ENCODE assay signal across 1 cellular context in the genomic region with DNA sequence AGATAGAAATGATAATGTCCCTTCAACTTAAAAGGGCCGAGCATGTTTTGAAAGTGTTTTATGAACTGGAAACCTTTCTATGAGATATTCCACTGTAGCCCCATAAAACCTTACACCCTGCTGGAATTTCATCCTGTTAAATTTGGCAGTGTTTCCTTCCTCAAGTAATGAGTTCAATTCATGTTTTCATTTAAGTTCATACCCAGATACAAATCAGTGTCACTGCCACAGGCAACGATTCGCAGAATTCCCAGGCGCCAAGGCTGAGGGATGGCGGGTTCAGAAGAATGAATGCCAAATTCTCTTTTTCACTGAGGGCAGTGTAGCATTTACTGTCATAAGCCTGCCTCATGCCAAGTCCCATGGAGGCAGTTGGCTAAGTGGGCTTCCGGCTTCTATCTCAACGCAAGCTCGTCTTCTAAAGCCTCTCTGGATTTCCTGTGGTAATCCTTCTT.
TF ChIP-seq lines count a peak whose summit lies in the region.

No MANE protein-coding gene starts in this region.

TF ChIP-seq in HEK293, 187 proteins besides CTCF, POLR2A, EP300 and RAD21 (continued from another document):
- TF ChIP-seq, protein P1, sequence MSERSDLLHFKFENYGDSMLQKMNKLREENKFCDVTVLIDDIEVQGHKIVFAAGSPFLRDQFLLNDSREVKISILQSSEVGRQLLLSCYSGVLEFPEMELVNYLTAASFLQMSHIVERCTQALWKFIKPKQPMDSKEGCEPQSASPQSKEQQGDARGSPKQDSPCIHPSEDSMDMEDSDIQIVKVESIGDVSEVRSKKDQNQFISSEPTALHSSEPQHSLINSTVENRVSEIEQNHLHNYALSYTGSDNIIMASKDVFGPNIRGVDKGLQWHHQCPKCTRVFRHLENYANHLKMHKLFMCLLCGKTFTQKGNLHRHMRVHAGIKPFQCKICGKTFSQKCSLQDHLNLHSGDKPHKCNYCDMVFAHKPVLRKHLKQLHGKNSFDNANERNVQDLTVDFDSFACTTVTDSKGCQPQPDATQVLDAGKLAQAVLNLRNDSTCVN (tag by site-specific recombination; optimal IDR thresholded peaks at IDR 0.05), result no peak
- TF ChIP-seq SP3 (tag by site-specific recombination; IDR thresholded peaks at IDR 0.05) (no peak), FEZF1 (tag by site-specific recombination; IDR thresholded peaks at IDR 0.05) (peak; percentile 60), BCL11A (tag by site-specific recombination; IDR thresholded peaks at IDR 0.05; ENCODE audit: low read depth) (no peak), SP7 (tag by site-specific recombination; IDR thresholded peaks at IDR 0.05) (no peak), ZNF747 (tag by site-specific recombination; IDR thresholded peaks at IDR 0.05) (no peak), ZNF391 (tag by site-specific recombination; IDR thresholded peaks at IDR 0.05; ENCODE audit: borderline replicate concordance, low read depth) (no peak), ZNF654 (tag by site-specific recombination; IDR thresholded peaks at IDR 0.05; ENCODE audit: low read depth) (no peak), ZNF404 (tag by site-specific recombination; IDR thresholded peaks at IDR 0.05) (no peak), ZNF610 (tag by site-specific recombination; IDR thresholded peaks at IDR 0.05; ENCODE audit: borderline replicate concordance) (no peak), ZNF571 (tag by site-specific recombination; IDR thresholded peaks at IDR 0.05) (no peak), ZBTB21 (tag by site-specific recombination; IDR thresholded peaks at IDR 0.05) (no peak), ZNF501 (tag by site-specific recombination; IDR thresholded peaks at IDR 0.05) (no peak), ZNF48 (tag by site-specific recombination; IDR thresholded peaks at IDR 0.05) (no peak), SCRT2 (tag by site-specific recombination; IDR thresholded peaks at IDR 0.05) (no peak), KLF9 (tag by site-specific recombination; IDR thresholded peaks at IDR 0.05; ENCODE audit: low read depth) (no peak), KLF1 (tag by site-specific recombination; IDR thresholded peaks at IDR 0.05) (no peak), ZFP37 (tag by site-specific recombination; IDR thresholded peaks at IDR 0.05) (no peak), GLI2 (tag by site-specific recombination; IDR thresholded peaks at IDR 0.05; ENCODE audit: borderline replicate concordance, low read depth) (peak; percentile 71; the same call in 1 of the 2 replicates), ZBTB8A (tag by site-specific recombination; IDR thresholded peaks at IDR 0.05) (peak; percentile 52), YY1 (tag by site-specific recombination; IDR thresholded peaks at IDR 0.05) (0 out of 2 replicates have a peak, but pooled peaks have one; percentile 23), MZF1 (tag by site-specific recombination; IDR thresholded peaks at IDR 0.05; ENCODE audit: borderline replicate concordance) (no peak), ZNF221 (tag by site-specific recombination; IDR thresholded peaks at IDR 0.05; ENCODE audit: borderline replicate concordance) (no peak), HOXD13 (CRISPR knock-in tag; IDR thresholded peaks at IDR 0.05; ENCODE audit: borderline replicate concordance) (peak; percentile 88), TCF7L2 (IDR thresholded peaks at IDR 0.05; ENCODE audit: borderline replicate concordance, low read depth, low read length) (peak; percentile 99), ZNF776 (tag by site-specific recombination; IDR thresholded peaks at IDR 0.05; ENCODE audit: borderline replicate concordance) (no peak), ZSCAN16 (tag by site-specific recombination; IDR thresholded peaks at IDR 0.05) (0 out of 2 replicates have a peak, but pooled peaks have one; percentile 14), ZNF629 (tag by site-specific recombination; IDR thresholded peaks at IDR 0.05) (no peak), ZNF521 (tag by site-specific recombination; IDR thresholded peaks at IDR 0.05) (no peak), ZNF157 (tag by site-specific recombination; IDR thresholded peaks at IDR 0.05) (no peak), ZNF324 (tag by site-specific recombination; IDR thresholded peaks at IDR 0.05) (no peak), MEIS1 (CRISPR knock-in tag; IDR thresholded peaks at IDR 0.05; ENCODE audit: borderline replicate concordance) (no peak), OSR2 (tag by site-specific recombination; IDR thresholded peaks at IDR 0.05) (peak; percentile 69), ZNF555 (tag by site-specific recombination; conservative IDR thresholded peaks at IDR 0.05) (no peak), ZNF311 (tag by site-specific recombination; IDR thresholded peaks at IDR 0.05; ENCODE audit: borderline replicate concordance) (no peak), ZBTB7A (tag by site-specific recombination; IDR thresholded peaks at IDR 0.05; ENCODE audit: low read depth) (no peak)
- TF ChIP-seq, protein P2, sequence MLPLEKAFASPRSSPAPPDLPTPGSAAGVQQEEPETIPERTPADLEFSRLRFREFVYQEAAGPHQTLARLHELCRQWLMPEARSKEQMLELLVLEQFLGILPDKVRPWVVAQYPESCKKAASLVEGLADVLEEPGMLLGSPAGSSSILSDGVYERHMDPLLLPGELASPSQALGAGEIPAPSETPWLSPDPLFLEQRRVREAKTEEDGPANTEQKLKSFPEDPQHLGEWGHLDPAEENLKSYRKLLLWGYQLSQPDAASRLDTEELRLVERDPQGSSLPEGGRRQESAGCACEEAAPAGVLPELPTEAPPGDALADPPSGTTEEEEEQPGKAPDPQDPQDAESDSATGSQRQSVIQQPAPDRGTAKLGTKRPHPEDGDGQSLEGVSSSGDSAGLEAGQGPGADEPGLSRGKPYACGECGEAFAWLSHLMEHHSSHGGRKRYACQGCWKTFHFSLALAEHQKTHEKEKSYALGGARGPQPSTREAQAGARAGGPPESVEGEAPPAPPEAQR (tag by site-specific recombination; IDR thresholded peaks at IDR 0.05), result no peak
- TF ChIP-seq, protein P3, sequence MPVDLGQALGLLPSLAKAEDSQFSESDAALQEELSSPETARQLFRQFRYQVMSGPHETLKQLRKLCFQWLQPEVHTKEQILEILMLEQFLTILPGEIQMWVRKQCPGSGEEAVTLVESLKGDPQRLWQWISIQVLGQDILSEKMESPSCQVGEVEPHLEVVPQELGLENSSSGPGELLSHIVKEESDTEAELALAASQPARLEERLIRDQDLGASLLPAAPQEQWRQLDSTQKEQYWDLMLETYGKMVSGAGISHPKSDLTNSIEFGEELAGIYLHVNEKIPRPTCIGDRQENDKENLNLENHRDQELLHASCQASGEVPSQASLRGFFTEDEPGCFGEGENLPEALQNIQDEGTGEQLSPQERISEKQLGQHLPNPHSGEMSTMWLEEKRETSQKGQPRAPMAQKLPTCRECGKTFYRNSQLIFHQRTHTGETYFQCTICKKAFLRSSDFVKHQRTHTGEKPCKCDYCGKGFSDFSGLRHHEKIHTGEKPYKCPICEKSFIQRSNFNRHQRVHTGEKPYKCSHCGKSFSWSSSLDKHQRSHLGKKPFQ (tag by site-specific recombination; IDR thresholded peaks at IDR 0.05), result peak; percentile 83
- TF ChIP-seq, protein P4, sequence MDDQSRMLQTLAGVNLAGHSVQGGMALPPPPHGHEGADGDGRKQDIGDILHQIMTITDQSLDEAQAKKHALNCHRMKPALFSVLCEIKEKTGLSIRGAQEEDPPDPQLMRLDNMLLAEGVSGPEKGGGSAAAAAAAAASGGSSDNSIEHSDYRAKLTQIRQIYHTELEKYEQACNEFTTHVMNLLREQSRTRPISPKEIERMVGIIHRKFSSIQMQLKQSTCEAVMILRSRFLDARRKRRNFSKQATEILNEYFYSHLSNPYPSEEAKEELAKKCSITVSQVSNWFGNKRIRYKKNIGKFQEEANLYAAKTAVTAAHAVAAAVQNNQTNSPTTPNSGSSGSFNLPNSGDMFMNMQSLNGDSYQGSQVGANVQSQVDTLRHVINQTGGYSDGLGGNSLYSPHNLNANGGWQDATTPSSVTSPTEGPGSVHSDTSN (CRISPR knock-in tag; IDR thresholded peaks at IDR 0.05), result no peak
- TF ChIP-seq, protein P5, sequence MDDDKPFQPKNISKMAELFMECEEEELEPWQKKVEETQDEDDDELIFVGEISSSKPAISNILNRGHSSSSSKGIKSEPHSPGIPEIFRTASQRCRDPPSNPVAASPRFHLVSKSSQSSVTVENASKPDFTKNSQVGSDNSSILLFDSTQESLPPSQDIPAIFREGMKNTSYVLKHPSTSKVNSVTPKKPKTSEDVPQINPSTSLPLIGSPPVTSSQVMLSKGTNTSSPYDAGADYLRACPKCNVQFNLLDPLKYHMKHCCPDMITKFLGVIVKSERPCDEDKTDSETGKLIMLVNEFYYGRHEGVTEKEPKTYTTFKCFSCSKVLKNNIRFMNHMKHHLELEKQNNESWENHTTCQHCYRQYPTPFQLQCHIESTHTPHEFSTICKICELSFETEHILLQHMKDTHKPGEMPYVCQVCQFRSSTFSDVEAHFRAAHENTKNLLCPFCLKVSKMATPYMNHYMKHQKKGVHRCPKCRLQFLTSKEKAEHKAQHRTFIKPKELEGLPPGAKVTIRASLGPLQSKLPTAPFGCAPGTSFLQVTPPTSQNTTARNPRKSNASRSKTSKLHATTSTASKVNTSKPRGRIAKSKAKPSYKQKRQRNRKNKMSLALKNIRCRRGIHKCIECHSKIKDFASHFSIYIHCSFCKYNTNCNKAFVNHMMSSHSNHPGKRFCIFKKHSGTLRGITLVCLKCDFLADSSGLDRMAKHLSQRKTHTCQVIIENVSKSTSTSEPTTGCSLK (tag by site-specific recombination; IDR thresholded peaks at IDR 0.05), result no peak
- TF ChIP-seq, protein P6, sequence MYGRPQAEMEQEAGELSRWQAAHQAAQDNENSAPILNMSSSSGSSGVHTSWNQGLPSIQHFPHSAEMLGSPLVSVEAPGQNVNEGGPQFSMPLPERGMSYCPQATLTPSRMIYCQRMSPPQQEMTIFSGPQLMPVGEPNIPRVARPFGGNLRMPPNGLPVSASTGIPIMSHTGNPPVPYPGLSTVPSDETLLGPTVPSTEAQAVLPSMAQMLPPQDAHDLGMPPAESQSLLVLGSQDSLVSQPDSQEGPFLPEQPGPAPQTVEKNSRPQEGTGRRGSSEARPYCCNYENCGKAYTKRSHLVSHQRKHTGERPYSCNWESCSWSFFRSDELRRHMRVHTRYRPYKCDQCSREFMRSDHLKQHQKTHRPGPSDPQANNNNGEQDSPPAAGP (tag by site-specific recombination; IDR thresholded peaks at IDR 0.05), result no peak
- TF ChIP-seq, protein P7, sequence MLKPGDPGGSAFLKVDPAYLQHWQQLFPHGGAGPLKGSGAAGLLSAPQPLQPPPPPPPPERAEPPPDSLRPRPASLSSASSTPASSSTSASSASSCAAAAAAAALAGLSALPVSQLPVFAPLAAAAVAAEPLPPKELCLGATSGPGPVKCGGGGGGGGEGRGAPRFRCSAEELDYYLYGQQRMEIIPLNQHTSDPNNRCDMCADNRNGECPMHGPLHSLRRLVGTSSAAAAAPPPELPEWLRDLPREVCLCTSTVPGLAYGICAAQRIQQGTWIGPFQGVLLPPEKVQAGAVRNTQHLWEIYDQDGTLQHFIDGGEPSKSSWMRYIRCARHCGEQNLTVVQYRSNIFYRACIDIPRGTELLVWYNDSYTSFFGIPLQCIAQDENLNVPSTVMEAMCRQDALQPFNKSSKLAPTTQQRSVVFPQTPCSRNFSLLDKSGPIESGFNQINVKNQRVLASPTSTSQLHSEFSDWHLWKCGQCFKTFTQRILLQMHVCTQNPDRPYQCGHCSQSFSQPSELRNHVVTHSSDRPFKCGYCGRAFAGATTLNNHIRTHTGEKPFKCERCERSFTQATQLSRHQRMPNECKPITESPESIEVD (tag by site-specific recombination; IDR thresholded peaks at IDR 0.05), result peak; percentile 40
